17 cellular contexts compared by ENCODE assay signal in the genomic region with DNA sequence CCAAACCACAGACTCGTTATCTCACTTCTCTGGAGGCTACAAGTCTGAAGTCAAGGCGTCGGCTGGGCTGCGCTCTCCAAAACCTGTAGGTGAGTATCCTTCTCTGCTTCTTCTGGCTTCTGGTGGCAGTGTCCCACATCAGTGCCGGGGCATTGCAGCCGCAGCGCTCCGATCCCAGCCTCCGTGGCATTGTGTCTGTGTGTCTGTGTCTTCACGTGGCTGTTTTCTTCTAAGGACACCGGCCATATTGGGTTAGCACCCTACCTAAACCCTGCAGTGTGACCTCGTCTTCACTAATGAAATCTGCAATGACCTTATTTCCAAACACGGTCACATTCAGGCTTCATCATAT.
A peak's percentile ranks its signal among the peaks of the same experiment; 100 is the strongest.
DNase-seq lines count a peak whose midpoint lies in the region; ATAC-seq and TF ChIP-seq lines count a peak whose summit lies in the region.
"Had no signal": no experiment of that assay in that cellular context is flagged by ENCODE, and none has a peak within 500 bp of the region (broad histone marks: within the 10 kb centered on the region; RNA-seq: fewer than 3 reads in every experiment).

No MANE protein-coding gene starts in this region.

- TF ChIP-seq CTCF in VCaP (conservative IDR thresholded peaks at IDR 0.05) (no peak), neural progenitor cell (IDR thresholded peaks at IDR 0.05) (no peak)

- H3K79me2 ChIP-seq in neural progenitor cell (ENCODE audit: low read depth) = no peaks in the 10 kb centered on the region

- H3K27ac Mint-ChIP-seq in activated CD4-positive, alpha-beta T cell treated with anti-CD3 and anti-CD28 coated beads, Interleukin-2, amount 10 ng/mL, durations not matched to agents 24 days and 14 days = no peak overlapping the region
- peak overlapping the region; percentile 63 for H3K27ac Mint-ChIP-seq in neural progenitor cell
- H3K27ac Mint-ChIP-seq: B cell; CD4-positive, alpha-beta memory T cell; HFFc6 had no signal

- no peaks in the 10 kb centered on the region for H3K27me3 Mint-ChIP-seq in activated CD4-positive, alpha-beta T cell treated with anti-CD3 and anti-CD28 coated beads, Interleukin-2, amount 10 ng/mL, durations not matched to agents 24 days and 14 days
- H3K27me3 Mint-ChIP-seq in neural progenitor cell (ENCODE audit: insufficient read depth, low read depth) = no peaks in the 10 kb centered on the region
- H3K27me3 Mint-ChIP-seq: B cell; CD4-positive, alpha-beta memory T cell had no signal

- H4K20me1 ChIP-seq in neural progenitor cell (ENCODE audit: low read depth) = no peaks in the 10 kb centered on the region

- peak; percentile 23 for DNase-seq in activated CD4-positive, alpha-beta T cell treated with anti-CD3 and anti-CD28 coated beads, Interleukin-2, amount 10 ng/mL, durations not matched to agents 24 days and 14 days
- DNase-seq in activated CD4-positive, alpha-beta T cell treated with anti-CD3 and anti-CD28 coated beads, Interleukin-2, amount 50 U/mL, for 4 hours = no peak
- DNase-seq in neural progenitor cell (ENCODE audit: low spot score) (no peak), occipital lobe (lab: John Stamatoyannopoulos, UW) (no peak), NCI-H1436 treated with DMSO at 0.1 percent for 48 hours (lab: John Stamatoyannopoulos, UW) (no peak)
- DNase-seq: C1 segment of cervical spinal cord; Calu3; CD4-positive, alpha-beta memory T cell; COR-L47; DMS79 treated with DMSO at 0.1 percent for 48 hours; GM23248; HFFc6 had no signal

- H3K4me3 ChIP-seq in neural progenitor cell = no peak overlapping the region
- H3K4me3 ChIP-seq: GM23248, HAP-1 had no signal

- H3K9me3 Mint-ChIP-seq in activated CD4-positive, alpha-beta T cell treated with anti-CD3 and anti-CD28 coated beads, Interleukin-2, amount 10 ng/mL, durations not matched to agents 24 days and 14 days = peaks cover 4% of the 10 kb centered on the region
- peaks cover 17% of the 10 kb centered on the region for H3K9me3 Mint-ChIP-seq in neural progenitor cell

- H3K27ac ChIP-seq in VCaP (peak overlapping the region; percentile 80), neural progenitor cell (no peak overlapping the region)
- H3K27ac ChIP-seq: 22Rv1, GM23248 had no signal

- no peak for ATAC-seq in HG02623 (IDR thresholded peaks at IDR 0.05; ENCODE audit: unreplicated experiment)

- no peak overlapping the region for H3K4me3 Mint-ChIP-seq in activated CD4-positive, alpha-beta T cell treated with anti-CD3 and anti-CD28 coated beads, Interleukin-2, amount 10 ng/mL, durations not matched to agents 24 days and 14 days
- no peak overlapping the region for H3K4me3 Mint-ChIP-seq in neural progenitor cell
- H3K4me3 Mint-ChIP-seq: B cell; CD4-positive, alpha-beta memory T cell; HFFc6 had no signal

- H3K4me1 ChIP-seq in neural progenitor cell = no peaks in the 10 kb centered on the region
- H3K4me1 ChIP-seq: HAP-1 had no signal

- intact Hi-C loops in activated CD4-positive, alpha-beta T cell treated with anti-CD3 and anti-CD28 coated beads, Interleukin-2, amount 10 ng/mL, durations not matched to agents 24 days and 14 days (cut with micrococcal nuclease) = no loop called here

- H2AFZ ChIP-seq in neural progenitor cell (replicated peaks) = no peak overlapping the region
- H2AFZ ChIP-seq: GM23248 had no signal

- H3F3A ChIP-seq in neural progenitor cell (ENCODE audit: low read depth) = no peaks in the 10 kb centered on the region

- no peaks in the 10 kb centered on the region for H3K4me1 Mint-ChIP-seq in activated CD4-positive, alpha-beta T cell treated with anti-CD3 and anti-CD28 coated beads, Interleukin-2, amount 10 ng/mL, durations not matched to agents 24 days and 14 days
- peaks cover 3% of the 10 kb centered on the region for H3K4me1 Mint-ChIP-seq in neural progenitor cell
- H3K4me1 Mint-ChIP-seq: B cell; CD4-positive, alpha-beta memory T cell had no signal

- H3K9ac ChIP-seq in neural progenitor cell = no peak overlapping the region
- H3K9ac ChIP-seq: GM23248 had no signal

- no peaks in the 10 kb centered on the region for H3K36me3 ChIP-seq in neural progenitor cell
- H3K36me3 ChIP-seq: HAP-1 had no signal

- H3K4me2 ChIP-seq in neural progenitor cell = no peak overlapping the region

- no peaks in the 10 kb centered on the region for H3K9me3 ChIP-seq in neural progenitor cell (ENCODE audit: low read depth)
- H3K9me3 ChIP-seq: HAP-1 had no signal

- no peaks in the 10 kb centered on the region for H3K36me3 Mint-ChIP-seq in activated CD4-positive, alpha-beta T cell treated with anti-CD3 and anti-CD28 coated beads, Interleukin-2, amount 10 ng/mL, durations not matched to agents 24 days and 14 days (ENCODE audit: low read depth)
- no peaks in the 10 kb centered on the region for H3K36me3 Mint-ChIP-seq in neural progenitor cell
- H3K36me3 Mint-ChIP-seq: CD4-positive, alpha-beta memory T cell had no signal

- H3K27me3 ChIP-seq in neural progenitor cell = no peaks in the 10 kb centered on the region
